8 cellular contexts compared by ENCODE assay signal in the genomic region with DNA sequence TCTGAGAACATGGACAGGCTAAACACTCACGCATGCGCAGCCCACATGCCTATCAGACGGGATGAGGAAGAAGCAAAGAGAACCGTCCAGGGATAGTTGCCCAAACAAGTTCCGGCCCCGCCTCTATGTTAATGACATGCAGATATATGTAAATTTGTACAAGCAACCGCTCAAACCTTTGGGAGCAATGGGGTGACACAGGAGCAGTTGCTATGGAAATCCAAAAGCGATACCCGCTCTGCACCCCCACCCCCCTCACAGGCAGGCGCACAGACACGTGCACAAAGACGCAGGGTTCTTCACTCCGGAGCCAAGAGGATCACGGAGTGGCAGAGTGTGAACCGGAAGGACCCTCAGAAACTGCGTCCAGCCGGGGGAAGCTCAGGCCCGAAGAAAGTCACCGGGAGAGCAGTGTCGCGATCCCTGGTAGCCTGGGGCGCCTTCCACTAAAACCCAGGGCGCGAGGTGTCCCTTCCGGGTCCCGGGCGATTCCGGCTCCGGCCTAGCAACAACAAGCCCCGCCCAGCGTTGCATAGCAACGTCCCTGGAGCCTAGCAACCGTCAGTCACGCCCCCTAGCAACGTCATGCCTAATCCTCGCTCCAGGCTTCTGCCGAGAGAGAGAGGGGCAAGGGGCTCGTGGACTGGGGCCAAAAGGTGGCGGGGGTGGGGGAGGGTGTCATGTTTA. TPM values are rescaled to one million over a fixed set of nuclear protein-coding genes. Genes with fewer than 3 reads are reported as not detected.
DNase-seq lines count a peak whose midpoint lies in the region; ATAC-seq and TF ChIP-seq lines count a peak whose summit lies in the region.

No MANE protein-coding gene starts in this region.

- peak; percentile 22 for TF ChIP-seq EP300 in neural cell (conservative IDR thresholded peaks at IDR 0.05; ENCODE audit: poor library complexity, severe bottlenecking)

- H3K36me3 Mint-ChIP-seq in stimulated activated naive CD8-positive, alpha-beta T cell treated with anti-CD3 and anti-CD28 coated beads, Interleukin-15, Interleukin-2, amounts not matched to agents 100 ng/mL and 50 ng/mL, for 24 hours (ENCODE audit: low read depth) = no peaks in the 10 kb centered on the region

- peak overlapping the region; percentile 76 for H3K4me2 ChIP-seq in neural cell (ENCODE audit: low read length)

- in situ Hi-C loops in Caki2 (cut with HindIII; ENCODE audit: low pct_unique_long_range_greater_than_20kb, low sequenced_read_pairs) = no loop called here

- H3K9ac ChIP-seq in neural cell (ENCODE audit: low read length) = peak overlapping the region; percentile 70

- DNase-seq in Caki2 (ENCODE audit: low read depth) = peak; percentile 84
- DNase-seq in HuH-7.5 (ENCODE audit: low spot score) = peak; percentile 88
- peak; percentile 80 to 86 for DNase-seq in SHP77 (lab: John Stamatoyannopoulos, UW)
- peak; percentile 95 for DNase-seq in activated effector memory CD4-positive, alpha-beta T cell treated with anti-CD3 and anti-CD28 coated beads, Interleukin-2, amount 50 U/mL, for 16 hours
- DNase-seq in fibroblast of villous mesenchyme (ENCODE audit: low read depth) = peak; percentile 91

- no peak for TF ChIP-seq RAD21 in neural cell (conservative IDR thresholded peaks at IDR 0.05)

- no peaks in the 10 kb centered on the region for H3K79me2 ChIP-seq in neural cell (replicated peaks; ENCODE audit: insufficient read depth, low read length)

- no peaks in the 10 kb centered on the region for H3F3A ChIP-seq in neural cell (ENCODE audit: insufficient read depth, low read length, poor library complexity, severe bottlenecking)

- no peaks in the 10 kb centered on the region for H3K27me3 ChIP-seq in neural cell (ENCODE audit: insufficient read depth, low read depth, low read length)

- no peaks in the 10 kb centered on the region for H3K9me3 ChIP-seq in neural cell (ENCODE audit: low read length)

- H3K4me3 ChIP-seq in fibroblast of villous mesenchyme (ENCODE audit: low read depth, low read length) (peak overlapping the region; percentile 88), neural cell (ENCODE audit: low read length) (peak overlapping the region; percentile 72)

- H3K4me1 Mint-ChIP-seq in stimulated activated naive CD8-positive, alpha-beta T cell treated with anti-CD3 and anti-CD28 coated beads, Interleukin-15, Interleukin-2, amounts not matched to agents 100 ng/mL and 50 ng/mL, for 24 hours (ENCODE audit: low read depth) = peaks cover 26% of the 10 kb centered on the region

- H3K4me3 Mint-ChIP-seq in stimulated activated naive CD8-positive, alpha-beta T cell treated with anti-CD3 and anti-CD28 coated beads, Interleukin-15, Interleukin-2, amounts not matched to agents 100 ng/mL and 50 ng/mL, for 24 hours = peak overlapping the region; percentile 83

- peak overlapping the region; percentile 81 for H3K27ac Mint-ChIP-seq in stimulated activated naive CD8-positive, alpha-beta T cell treated with anti-CD3 and anti-CD28 coated beads, Interleukin-15, Interleukin-2, amounts not matched to agents 100 ng/mL and 50 ng/mL, for 24 hours

- H2AFZ ChIP-seq in neural cell (ENCODE audit: low read depth, low read length) = peak overlapping the region; percentile 34

- no peaks in the 10 kb centered on the region for H3K9me2 ChIP-seq in neural cell (ENCODE audit: insufficient read depth, low read length)

- peak; percentile 70 for ATAC-seq in GM21423 (IDR thresholded peaks at IDR 0.05; ENCODE audit: unreplicated experiment)

- H3K9me3 Mint-ChIP-seq in stimulated activated naive CD8-positive, alpha-beta T cell treated with anti-CD3 and anti-CD28 coated beads, Interleukin-15, Interleukin-2, amounts not matched to agents 100 ng/mL and 50 ng/mL, for 24 hours = no peaks in the 10 kb centered on the region

- H3K27ac ChIP-seq in neural cell (ENCODE audit: low read length) = peak overlapping the region; percentile 61

- H3K27me3 Mint-ChIP-seq in stimulated activated naive CD8-positive, alpha-beta T cell treated with anti-CD3 and anti-CD28 coated beads, Interleukin-15, Interleukin-2, amounts not matched to agents 100 ng/mL and 50 ng/mL, for 24 hours = no peaks in the 10 kb centered on the region

- H3K36me3 ChIP-seq in neural cell (ENCODE audit: insufficient read depth, low read length) = no peaks in the 10 kb centered on the region

- H4K20me1 ChIP-seq in neural cell (ENCODE audit: insufficient read depth) = no peaks in the 10 kb centered on the region

- TF ChIP-seq CTCF in fibroblast of villous mesenchyme (IDR thresholded peaks at IDR 0.05; ENCODE audit: insufficient read depth, low read depth, low read length) (no peak), neural cell (IDR thresholded peaks at IDR 0.05; ENCODE audit: poor library complexity, severe bottlenecking) (no peak)

TF ChIP-seq in neural cell, 6 proteins besides CTCF, POLR2A, EP300 and RAD21:
- no peak for TF ChIP-seq TAF1 (IDR thresholded peaks at IDR 0.05; ENCODE audit: low read depth)
- no peak for TF ChIP-seq POLR2AphosphoS5 (IDR thresholded peaks at IDR 0.05)
- peak; percentile 86 for TF ChIP-seq MXI1 (conservative IDR thresholded peaks at IDR 0.05; ENCODE audit: poor library complexity, severe bottlenecking)
- TF ChIP-seq SMC3 (conservative IDR thresholded peaks at IDR 0.05; ENCODE audit: poor library complexity) = peak; percentile 29
- TF ChIP-seq EZH2 (IDR thresholded peaks at IDR 0.05; ENCODE audit: borderline replicate concordance, insufficient read depth, low read length, poor library complexity, severe bottlenecking) = no peak
- no peak for TF ChIP-seq REST (IDR thresholded peaks at IDR 0.05; ENCODE audit: borderline replicate concordance)

RNA-seq across cellular contexts. Expression of gene ADGRB2, which starts 24.1 kb away (rescaled TPM):
- 7.9 and 13.7 TPM in 2 replicates for total RNA-seq in Caki2 (2014; rRNA removed; shearing (Covaris generic); ENCODE audit: low replicate concordance)
- total RNA-seq in fibroblast of villous mesenchyme = 11.3 and 14.2 TPM in 2 replicates
- 45.0 and 51.8 TPM in 2 replicates for polyA plus RNA-seq in neural cell
- 57.1 and 63.8 TPM in 2 replicates for polyA minus RNA-seq in neural cell

RNA-seq across cellular contexts. Expression of gene SPOCD1, which starts 27.5 kb away (rescaled TPM):
- total RNA-seq in Caki2 (2014; rRNA removed; shearing (Covaris generic); ENCODE audit: low replicate concordance) = 0.93 and 4.4 TPM in 2 replicates
- total RNA-seq in fibroblast of villous mesenchyme = 62.2 and 73.4 TPM in 2 replicates
- polyA plus RNA-seq in neural cell = not detected in 2 replicates
- not detected in 2 replicates for polyA minus RNA-seq in neural cell

Comparison
In these comparisons a context has a peak if more than half of its experiments do, and no peak if none do; other contexts are left out.
1. Peak in every context shown above with its lines: DNase-seq, ATAC-seq, H3K4me3 ChIP-seq and H3K27ac ChIP-seq.
2. RNA of gene SPOCD1, which starts 27.5 kb away (total RNA-seq): 62.2 to 73.4 TPM in fibroblast of villous mesenchyme; 0.93 to 4.4 TPM in Caki2; every median in the first group is over 10 times any median in the second.